In genomic region chr1:203492486-203493130, GRCh38 we compare ENCODE assay signal across 21 cellular contexts. TPM values are rescaled to one million over a fixed set of nuclear protein-coding genes. Genes with fewer than 3 reads are reported as not detected.
"Had no signal": no experiment of that assay in that cellular context is flagged by ENCODE, and none has a peak within 500 bp of the region (broad histone marks: within the 10 kb centered on the region; RNA-seq: fewer than 3 reads in every experiment).

No MANE protein-coding gene starts in this region.

- H3K4me3 ChIP-seq: ovary, right lobe of liver, skin epidermis, thoracic aorta, uterus had no signal

- H3K27me3 ChIP-seq: ovary, right lobe of liver, uterus had no signal

- H3K36me3 ChIP-seq: ovary, right lobe of liver, uterus had no signal

- H3K27ac ChIP-seq: right lobe of liver, skin epidermis, thoracic aorta had no signal

- DNase-seq: activated CD4-positive, alpha-beta T cell treated with anti-CD3 and anti-CD28 coated beads for 4 hours; activated CD4-positive, alpha-beta T cell treated with anti-CD3 and anti-CD28 coated beads, Interleukin-2, amount 50 U/mL, for 4 hours; activated CD4-positive, CD25-positive, alpha-beta regulatory T cell; activated effector memory CD4-positive, alpha-beta T cell treated with Interleukin-2 at 50 U/mL for 16 hours; activated naive CD4-positive, alpha-beta T cell treated with Interleukin-2 at 50 U/mL for 16 hours; endodermal cell; foreskin fibroblast; kidney; left colon; mammary epithelial cell; nephron progenitor cell; ovary; right lobe of liver; stimulated activated CD4-positive, alpha-beta T cell treated with anti-CD3 and anti-CD28 coated beads, Interleukin-12 subunit alpha, Interleukin-12 subunit beta, amount 100 ng/mL, for 4 hours; stimulated activated CD4-positive, alpha-beta T cell treated with anti-CD3 and anti-CD28 coated beads, Interleukin-4, amount 100 ng/mL, for 24 hours; trophoblast cell had no signal

- H3K4me1 ChIP-seq: right lobe of liver, uterus had no signal

- H3K9me3 ChIP-seq: ovary, right lobe of liver, thoracic aorta, uterus had no signal

RNA-seq across cellular contexts. Expression of gene OPTC, which starts 1.3 kb away (rescaled TPM):
- polyA plus RNA-seq: adipose tissue, liver, mammary epithelial cell had no signal
